In the genomic region with DNA sequence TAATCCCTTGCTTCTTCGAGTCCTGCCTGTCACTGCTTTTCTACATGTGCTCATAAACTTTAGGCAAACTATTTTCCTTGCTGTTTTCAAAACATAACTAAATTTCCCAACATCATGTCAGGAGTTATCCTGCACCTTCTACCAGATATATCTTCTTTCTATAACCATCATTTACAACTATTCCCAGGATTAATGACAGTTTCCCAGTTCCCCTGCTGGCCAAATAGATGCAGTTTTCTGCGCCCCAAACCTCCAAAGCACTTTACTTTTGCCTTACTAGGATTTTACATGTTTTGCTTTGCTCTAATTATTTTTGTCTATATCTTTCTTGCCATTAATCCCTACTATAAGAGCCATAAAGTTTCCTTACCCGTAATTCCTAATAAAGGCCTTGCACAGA, we compare ENCODE assay signal across 21 cellular contexts.
DNase-seq lines count a peak whose midpoint lies in the region; ATAC-seq and TF ChIP-seq lines count a peak whose summit lies in the region.
"Had no signal": no experiment of that assay in that cellular context is flagged by ENCODE, and none has a peak within 500 bp of the region (broad histone marks: within the 10 kb centered on the region; RNA-seq: fewer than 3 reads in every experiment).

No MANE protein-coding gene starts in this region.

- no peak overlapping the region for H3K4me3 ChIP-seq in neutrophil (ENCODE audit: low read depth in 1 of 2, low read length in 1 of 2)
- H3K4me3 ChIP-seq in thyroid gland (replicated peaks in 1 of 3) = no peak overlapping the region
- H3K4me3 ChIP-seq: SK-N-MC had no signal

- H3K9me3 Mint-ChIP-seq in CD14-positive monocyte (peaks cover 0 to 2% (median 0%) of the 10 kb centered on the region in 7 donors), Calu3 (ENCODE audit: low read depth, unreplicated experiment) (no peaks in the 10 kb centered on the region)
- H3K9me3 Mint-ChIP-seq in dendritic cell treated with granulocyte-macrophage colony-stimulating factor and Interleukin-4, amounts not matched to agents 40 ng/mL and 50 ng/mL, for 4 days = no peaks in the 10 kb centered on the region

- H3K27ac ChIP-seq in KOPT-K1 (ENCODE audit: low read depth, low read length, poor library complexity, severe bottlenecking) (peak overlapping the region; percentile 53), neutrophil (peak overlapping the region; percentile 81), thyroid gland (no peak overlapping the region)
- H3K27ac ChIP-seq: RWPE1, SK-N-MC had no signal

- H3K27me3 ChIP-seq in neutrophil = no peaks in the 10 kb centered on the region
- no peaks in the 10 kb centered on the region for H3K27me3 ChIP-seq in thyroid gland

- TF ChIP-seq POLR2A in thyroid gland (IDR thresholded peaks at IDR 0.05) = no peak

- DNase-seq in CD14-positive monocyte (ENCODE audit: low spot score) = no peak
- DNase-seq in NCI-H226 = no peak
- DNase-seq in thyroid gland = no peak
- DNase-seq in Calu3 = no peak
- DNase-seq: Caco-2; CD4-positive, alpha-beta memory T cell; GOT3; NCI-H1417; NCI-H187 treated with DMSO at 0.1 percent for 48 hours; NCI-H2107; NCI-H510A treated with DMSO at 0.1 percent for 48 hours; NCI-H748 treated with DMSO at 0.1 percent for 48 hours; SHP77 treated with DMSO at 0.1 percent for 48 hours; SW 1271 had no signal

- H3K27me3 Mint-ChIP-seq in CD14-positive monocyte (ENCODE audit: low read depth in 3 of 3) (peaks cover 0 to 2% (median 1%) of the 10 kb centered on the region in 3 donors), Calu3 (ENCODE audit: unreplicated experiment) (peaks cover 27% of the 10 kb centered on the region)
- H3K27me3 Mint-ChIP-seq in dendritic cell treated with granulocyte-macrophage colony-stimulating factor and Interleukin-4, amounts not matched to agents 40 ng/mL and 50 ng/mL, for 4 days = no peaks in the 10 kb centered on the region

- no peaks in the 10 kb centered on the region for H3K9me3 ChIP-seq in KOPT-K1 (ENCODE audit: insufficient read depth, low read length, poor library complexity, severe bottlenecking)
- no peaks in the 10 kb centered on the region for H3K9me3 ChIP-seq in neutrophil
- H3K9me3 ChIP-seq in thyroid gland = no peaks in the 10 kb centered on the region
- H3K9me3 ChIP-seq: Caco-2 had no signal

- WGBS in thyroid gland, 2 donors = 93 to 97% methylated on average over 3 of the region's 3 CpGs

- no TSS peak for BruUV-seq in Calu3 (replicated peaks; lab: Mats Ljungman, UMichigan)

- CTCF ChIA-PET in Calu3 (lab: Charles Lee) = no interaction called here

- ATAC-seq in GM21786 (IDR thresholded peaks at IDR 0.05; ENCODE audit: unreplicated experiment) = no peak

- H3K4me3 Mint-ChIP-seq in CD14-positive monocyte (peak overlapping the region in 1 of 2 donors; percentile 78), Calu3 (ENCODE audit: low read depth, unreplicated experiment) (no peak overlapping the region)
- no peak overlapping the region for H3K4me3 Mint-ChIP-seq in dendritic cell treated with granulocyte-macrophage colony-stimulating factor and Interleukin-4, amounts not matched to agents 40 ng/mL and 50 ng/mL, for 4 days
- H3K4me3 Mint-ChIP-seq: B cell; CD4-positive, alpha-beta memory T cell had no signal

- intact Hi-C loops in CD14-positive monocyte (cut with micrococcal nuclease) = no loop called here
- intact Hi-C loops in dendritic cell treated with granulocyte-macrophage colony-stimulating factor and Interleukin-4, amounts not matched to agents 40 ng/mL and 50 ng/mL, for 4 days (cut with micrococcal nuclease) = no loop called here
- intact Hi-C loops in thyroid gland (cut with DNase I) = no loop called here
- intact Hi-C loops in Calu3 (cut with micrococcal nuclease; ENCODE audit: unreplicated experiment) = no loop called here

- no peaks in the 10 kb centered on the region for H3K36me3 ChIP-seq in KOPT-K1 (ENCODE audit: insufficient read depth, low read length)
- H3K36me3 ChIP-seq in neutrophil = no peaks in the 10 kb centered on the region
- H3K36me3 ChIP-seq in thyroid gland = no peaks in the 10 kb centered on the region

- peaks cover 14 to 23% of the 10 kb centered on the region in 2 experiments for H3K4me1 ChIP-seq in neutrophil (ENCODE audit: control insufficient read depth in 1 of 2, insufficient read depth in 1 of 2, low read depth in 1 of 2, low read length in 1 of 2)
- no peaks in the 10 kb centered on the region for H3K4me1 ChIP-seq in thyroid gland
- H3K4me1 ChIP-seq: Caco-2 had no signal

- TF ChIP-seq CTCF in CD14-positive monocyte (IDR thresholded peaks at IDR 0.05) (peak; percentile 17), neutrophil (IDR thresholded peaks at IDR 0.05) (no peak), thyroid gland (IDR thresholded peaks at IDR 0.05) (no peak), Calu3 (IDR thresholded peaks at IDR 0.05; ENCODE audit: unreplicated experiment) (no peak)

- H3K27ac Mint-ChIP-seq in CD14-positive monocyte = peak overlapping the region in 1 of 7 donors; percentile 31
- peak overlapping the region; percentile 9 for H3K27ac Mint-ChIP-seq in dendritic cell treated with granulocyte-macrophage colony-stimulating factor and Interleukin-4, amounts not matched to agents 40 ng/mL and 50 ng/mL, for 4 days
- no peak overlapping the region for H3K27ac Mint-ChIP-seq in Calu3 (ENCODE audit: unreplicated experiment)
- H3K27ac Mint-ChIP-seq: B cell; CD4-positive, alpha-beta memory T cell had no signal

- H3K36me3 Mint-ChIP-seq in CD14-positive monocyte = no peaks in the 10 kb centered on the region
- no peaks in the 10 kb centered on the region for H3K36me3 Mint-ChIP-seq in dendritic cell treated with granulocyte-macrophage colony-stimulating factor and Interleukin-4, amounts not matched to agents 40 ng/mL and 50 ng/mL, for 4 days (ENCODE audit: low read depth)
- no peaks in the 10 kb centered on the region for H3K36me3 Mint-ChIP-seq in Calu3 (ENCODE audit: insufficient read depth, unreplicated experiment)
- H3K36me3 Mint-ChIP-seq: CD4-positive, alpha-beta memory T cell had no signal

- peaks cover 22% of the 10 kb centered on the region for H3K4me1 Mint-ChIP-seq in CD14-positive monocyte
- H3K4me1 Mint-ChIP-seq in dendritic cell treated with granulocyte-macrophage colony-stimulating factor and Interleukin-4, amounts not matched to agents 40 ng/mL and 50 ng/mL, for 4 days (ENCODE audit: low read depth) = peaks cover 18% of the 10 kb centered on the region
- no peaks in the 10 kb centered on the region for H3K4me1 Mint-ChIP-seq in Calu3 (ENCODE audit: low read depth, unreplicated experiment)
- H3K4me1 Mint-ChIP-seq: B cell had no signal

Comparison
In these comparisons a context has a peak if more than half of its experiments do, and no peak if none do; other contexts are left out.
1. H3K27ac ChIP-seq: peak in KOPT-K1 (single experiment) and neutrophil (single experiment); none in thyroid gland (0 of 3).